Comparison of ENCODE assay signal across 22 cellular contexts in genomic region chr12:44331269-44331668, GRCh38.
DNase-seq lines count a peak whose midpoint lies in the region; ATAC-seq and TF ChIP-seq lines count a peak whose summit lies in the region.
"Had no signal": no experiment of that assay in that cellular context is flagged by ENCODE, and none has a peak within 500 bp of the region (broad histone marks: within the 10 kb centered on the region; RNA-seq: fewer than 3 reads in every experiment).

No MANE protein-coding gene starts in this region.

- H3K27me3 ChIP-seq in endodermal cell (ENCODE audit: control insufficient read depth, insufficient read depth, low read length, poor library complexity, severe bottlenecking) = peaks cover 24% of the 10 kb centered on the region
- H3K27me3 ChIP-seq: BLaER1 treated with 17β-estradiol and CSF1 and Interleukin-3, amounts not matched to agents 10 nM and 100 nM had no signal

- peaks cover 13% of the 10 kb centered on the region for H3K9me3 Mint-ChIP-seq in endodermal cell

- no peak overlapping the region for H3K27ac ChIP-seq in endodermal cell (ENCODE audit: low read depth, low read length)
- H3K27ac ChIP-seq: 22Rv1; A549; BLaER1 treated with 17β-estradiol and CSF1 and Interleukin-3, amounts not matched to agents 10 nM and 100 nM; C4-2B had no signal

- H3K4me3 Mint-ChIP-seq in endodermal cell = no peak overlapping the region
- H3K4me3 Mint-ChIP-seq: B cell; CD4-positive, alpha-beta T cell; CD8-positive, alpha-beta T cell had no signal

- H3K36me3 Mint-ChIP-seq in endodermal cell (ENCODE audit: low read depth) = peaks cover 3% of the 10 kb centered on the region
- H3K36me3 Mint-ChIP-seq: CD8-positive, alpha-beta T cell had no signal

- H3K27me3 Mint-ChIP-seq in endodermal cell (ENCODE audit: insufficient read depth) = peaks cover 29% of the 10 kb centered on the region
- H3K27me3 Mint-ChIP-seq: B cell; CD4-positive, alpha-beta T cell had no signal

- no peak overlapping the region for H3K9ac ChIP-seq in endodermal cell (ENCODE audit: extremely low read depth, low read length, poor library complexity, severe bottlenecking)
- H3K9ac ChIP-seq: BLaER1 treated with 17β-estradiol and CSF1 and Interleukin-3, amounts not matched to agents 10 nM and 100 nM had no signal

- peaks cover 12% of the 10 kb centered on the region for H3K9me3 ChIP-seq in endodermal cell (ENCODE audit: control insufficient read depth, low read length)
- H3K9me3 ChIP-seq: A549 had no signal

- peak; percentile 25 for DNase-seq in DMS53 (lab: John Stamatoyannopoulos, UW)
- DNase-seq in DMS53 treated with DMSO at 0.1 percent for 48 hours (lab: John Stamatoyannopoulos, UW; ENCODE audit: unreplicated experiment) = no peak
- peak; percentile 50 for DNase-seq in endodermal cell
- DNase-seq in left colon = no peak
- no peak for DNase-seq in LoVo (ENCODE audit: low spot score)
- no peak for DNase-seq in SIG-M5 treated with dmso at 0.1 percent for 504 hours (lab: John Stamatoyannopoulos, UW; ENCODE audit: unreplicated experiment)
- DNase-seq: AML-193; CD4-positive, alpha-beta T cell; CD8-positive, alpha-beta T cell; DMS 273 treated with DMSO at 0.1 percent for 48 hours; DMS153; DMS79; DND-41; EL; GDM1 had no signal

- H3K27ac Mint-ChIP-seq in endodermal cell = no peak overlapping the region
- H3K27ac Mint-ChIP-seq: B cell; CD4-positive, alpha-beta T cell; CD8-positive, alpha-beta T cell had no signal

- ATAC-seq in left colon (peak; percentile 31), GM21360 (IDR thresholded peaks at IDR 0.05; ENCODE audit: unreplicated experiment) (no peak)
- ATAC-seq: A549; CD8-positive, alpha-beta T cell; GM12878 had no signal

- H3K4me1 Mint-ChIP-seq in endodermal cell = peaks cover 20% of the 10 kb centered on the region
- H3K4me1 Mint-ChIP-seq: B cell had no signal

- H3K36me3 ChIP-seq in endodermal cell (ENCODE audit: control insufficient read depth, insufficient read depth, low read length) = no peaks in the 10 kb centered on the region
- H3K36me3 ChIP-seq: BLaER1 treated with 17β-estradiol and CSF1 and Interleukin-3, amounts not matched to agents 10 nM and 100 nM had no signal

- no peak overlapping the region for H3K4me3 ChIP-seq in endodermal cell (ENCODE audit: low read length)
- H3K4me3 ChIP-seq: A549; BLaER1 treated with 17β-estradiol and CSF1 and Interleukin-3, amounts not matched to agents 10 nM and 100 nM; GM12878 had no signal

- H3K4me1 ChIP-seq in endodermal cell (ENCODE audit: control insufficient read depth, insufficient read depth, low read length) = peaks cover 6% of the 10 kb centered on the region
- H3K4me1 ChIP-seq: A549; BLaER1 treated with 17β-estradiol and CSF1 and Interleukin-3, amounts not matched to agents 10 nM and 100 nM had no signal

- TF ChIP-seq CTCF in endodermal cell (conservative IDR thresholded peaks at IDR 0.05) = no peak

- intact Hi-C loops in left colon (cut with DNase I, micrococcal nuclease) = no loop called here

Comparison
In these comparisons a context has a peak if more than half of its experiments do, and no peak if none do; other contexts are left out.
1. DNase-seq: peak in DMS53 (single experiment) and endodermal cell (single experiment); none in DMS53 treated with DMSO at 0.1 percent for 48 hours (single experiment), left colon (0 of 2), LoVo (single experiment) and SIG-M5 treated with dmso at 0.1 percent for 504 hours (single experiment).